27 cellular contexts compared by ENCODE assay signal in the genomic region with DNA sequence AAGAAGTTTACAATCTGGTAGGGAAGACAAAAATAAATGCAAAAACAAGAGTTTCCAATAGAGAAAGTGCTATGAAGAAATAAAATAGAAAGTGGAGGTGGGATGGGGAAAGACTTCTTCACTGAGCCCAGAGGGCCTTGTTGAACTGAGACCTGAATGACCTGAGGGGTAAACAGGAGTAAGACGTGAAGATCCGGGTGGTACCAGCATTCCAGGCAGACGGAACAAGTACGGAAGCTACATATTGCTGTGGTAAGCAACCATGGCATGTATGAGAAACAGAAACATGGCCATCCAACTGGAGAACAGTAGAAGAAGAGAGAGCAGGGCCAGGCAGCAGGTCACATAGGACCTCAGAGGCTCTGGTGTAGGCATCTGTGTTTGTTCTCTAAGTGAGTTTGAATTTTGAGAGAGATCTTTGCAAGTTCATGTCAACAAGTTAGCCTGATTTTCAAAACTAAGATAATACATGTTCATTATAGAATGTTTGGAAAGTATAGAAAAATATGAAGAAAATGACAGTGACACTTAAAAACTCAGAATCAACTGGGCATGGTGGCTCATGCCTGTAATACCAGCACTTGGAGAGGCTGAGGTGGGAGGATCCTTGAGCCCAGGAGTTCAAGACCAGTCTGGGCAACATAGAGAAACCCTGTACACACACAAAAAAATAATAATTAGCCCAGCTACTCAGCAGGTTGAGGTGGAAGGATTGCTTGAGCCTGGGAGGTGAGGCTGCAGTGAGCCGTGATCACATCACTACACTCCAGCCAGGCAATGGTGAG.
"Had no signal": no experiment of that assay in that cellular context is flagged by ENCODE, and none has a peak within 500 bp of the region (broad histone marks: within the 10 kb centered on the region; RNA-seq: fewer than 3 reads in every experiment).

No MANE protein-coding gene starts in this region.

- H3K4me3 ChIP-seq: adrenal gland, body of pancreas, esophagus muscularis mucosa, gastrocnemius medialis, heart left ventricle had no signal

- H3K27ac Mint-ChIP-seq: activated CD4-positive, alpha-beta T cell treated with anti-CD3 and anti-CD28 coated beads for 36 hours; activated CD8-positive, alpha-beta T cell treated with anti-CD3 and anti-CD28 coated beads for 36 hours; activated naive CD8-positive, alpha-beta T cell; activated T-helper 17 cell treated with anti-CD3 and anti-CD28 coated beads, Interleukin-2, amount 50 U/mL, for 72 hours; effector memory CD8-positive, alpha-beta T cell had no signal

- DNase-seq: activated CD4-positive, alpha-beta T cell treated with anti-CD3 and anti-CD28 coated beads for 36 hours; activated CD4-positive, alpha-beta T cell treated with anti-CD3 and anti-CD28 coated beads, Interleukin-2, amount 50 U/mL, for 1 hour; activated CD4-positive, alpha-beta T cell treated with anti-CD3 and anti-CD28 coated beads, Interleukin-2, amount 50 U/mL, for 48 hours; activated CD4-positive, CD25-positive, alpha-beta regulatory T cell; activated CD4-positive, CD25-positive, alpha-beta regulatory T cell treated with anti-CD3 and anti-CD28 coated beads, Interleukin-2, amount 50 U/mL, for 72 hours; activated CD8-positive, alpha-beta memory T cell treated with anti-CD3 and anti-CD28 coated beads for 24 hours; activated CD8-positive, alpha-beta T cell treated with anti-CD3 and anti-CD28 coated beads for 36 hours; activated effector memory CD4-positive, alpha-beta T cell treated with Interleukin-2 at 50 U/mL for 16 hours; activated gamma-delta T cell treated with Interleukin-2 at 50 U/mL for 16 hours; activated naive CD4-positive, alpha-beta T cell treated with anti-CD3 and anti-CD28 coated beads, Interleukin-2, amount 50 U/mL, for 16 hours; activated naive CD4-positive, alpha-beta T cell treated with Interleukin-2 at 50 U/mL for 16 hours; activated T-cell treated with anti-CD3 and anti-CD28 coated beads, Interleukin-2, amount 50 U/mL, for 4 hours; adrenal gland; aorta; body of pancreas; cortex of kidney; effector CD4-positive, alpha-beta T cell; effector memory CD8-positive, alpha-beta T cell; gastrocnemius medialis; glutamatergic neuron; heart left ventricle; T-helper 2 cell had no signal

- H3K4me1 Mint-ChIP-seq: activated T-helper 17 cell treated with anti-CD3 and anti-CD28 coated beads, Interleukin-2, amount 50 U/mL, for 72 hours had no signal

- H3K27me3 ChIP-seq: adrenal gland, body of pancreas, esophagus muscularis mucosa, foreskin keratinocyte, gastrocnemius medialis, heart left ventricle had no signal

- H3K4me3 Mint-ChIP-seq: activated CD4-positive, alpha-beta T cell treated with anti-CD3 and anti-CD28 coated beads for 36 hours; activated CD8-positive, alpha-beta T cell treated with anti-CD3 and anti-CD28 coated beads for 36 hours; activated naive CD8-positive, alpha-beta T cell; activated T-cell treated with anti-CD3 and anti-CD28 coated beads, Interleukin-2, amount 50 U/mL, for 4 hours; activated T-helper 17 cell treated with anti-CD3 and anti-CD28 coated beads, Interleukin-2, amount 50 U/mL, for 72 hours; effector memory CD8-positive, alpha-beta T cell had no signal

- H3K4me1 ChIP-seq: foreskin keratinocyte, gastrocnemius medialis, heart left ventricle had no signal

- H3K27me3 Mint-ChIP-seq: activated CD4-positive, alpha-beta T cell treated with anti-CD3 and anti-CD28 coated beads for 36 hours; activated CD8-positive, alpha-beta T cell treated with anti-CD3 and anti-CD28 coated beads for 36 hours; activated naive CD8-positive, alpha-beta T cell; activated T-helper 17 cell treated with anti-CD3 and anti-CD28 coated beads, Interleukin-2, amount 50 U/mL, for 72 hours; effector memory CD8-positive, alpha-beta T cell had no signal

- H3K9me3 ChIP-seq: adrenal gland, body of pancreas, esophagus muscularis mucosa, gastrocnemius medialis, heart left ventricle had no signal

- ATAC-seq: activated CD4-positive, alpha-beta T cell treated with anti-CD3 and anti-CD28 coated beads for 36 hours; activated CD8-positive, alpha-beta T cell treated with anti-CD3 and anti-CD28 coated beads for 36 hours; activated T-cell treated with anti-CD3 and anti-CD28 coated beads, Interleukin-2, amount 50 U/mL, for 4 hours; activated T-helper 17 cell treated with anti-CD3 and anti-CD28 coated beads, Interleukin-2, amount 50 U/mL, for 72 hours; body of pancreas; effector memory CD8-positive, alpha-beta T cell; foreskin keratinocyte; gastrocnemius medialis; heart left ventricle had no signal

- H3K9me3 Mint-ChIP-seq: activated CD8-positive, alpha-beta T cell treated with anti-CD3 and anti-CD28 coated beads for 36 hours; activated T-cell treated with anti-CD3 and anti-CD28 coated beads, Interleukin-2, amount 50 U/mL, for 4 hours; activated T-helper 17 cell treated with anti-CD3 and anti-CD28 coated beads, Interleukin-2, amount 50 U/mL, for 72 hours; effector memory CD8-positive, alpha-beta T cell had no signal

- FAIRE-seq: colon had no signal

- H3K27ac ChIP-seq: adrenal gland, body of pancreas, esophagus muscularis mucosa, foreskin keratinocyte, gastrocnemius medialis, heart left ventricle had no signal
